ENCODE assay signal across 14 cellular contexts in the genomic region with DNA sequence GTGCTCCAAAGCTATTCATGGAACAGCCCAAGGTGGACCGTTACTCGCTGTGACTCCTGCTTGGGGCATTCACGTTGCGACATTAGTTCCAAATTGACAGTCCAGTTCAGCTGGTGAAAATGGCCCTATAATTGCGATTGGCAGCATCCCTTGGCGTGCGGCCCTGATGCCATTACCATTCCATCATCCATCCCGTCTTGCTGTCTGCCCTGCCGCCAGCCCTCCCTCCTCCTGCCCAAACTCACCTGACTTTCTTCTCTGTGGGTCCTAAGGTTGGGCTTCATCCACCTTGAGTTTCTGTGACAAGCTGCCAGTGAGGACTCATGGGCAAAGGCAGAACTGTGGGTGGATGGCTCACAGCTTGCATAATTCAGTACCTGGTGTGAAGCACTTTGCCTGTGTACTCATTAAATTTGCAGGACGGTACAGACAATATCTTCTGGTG.
DNase-seq lines count a peak whose midpoint lies in the region; ATAC-seq and TF ChIP-seq lines count a peak whose summit lies in the region.
"Had no signal": no experiment of that assay in that cellular context is flagged by ENCODE, and none has a peak within 500 bp of the region (broad histone marks: within the 10 kb centered on the region; RNA-seq: fewer than 3 reads in every experiment).

No MANE protein-coding gene starts in this region.

- intact Hi-C loops in activated CD4-positive, alpha-beta T cell treated with anti-CD3 and anti-CD28 coated beads, Interleukin-2, amount 10 ng/mL, durations not matched to agents 24 days and 14 days (cut with micrococcal nuclease): loop anchor here (2.0 kb wide), 2 partner anchors 16 to 242 kb away; no protein-coding TSS in a partner anchor
- intact Hi-C loops in uterus (cut with DNase I; ENCODE audit: low total_unique reads): no loop called here

- H3K27me3 Mint-ChIP-seq in activated CD4-positive, alpha-beta T cell treated with anti-CD3 and anti-CD28 coated beads, Interleukin-2, amount 10 ng/mL, durations not matched to agents 24 days and 14 days: no peaks in the 10 kb centered on the region
- H3K27me3 Mint-ChIP-seq: stimulated activated naive B cell treated with anti-CD40 and anti-IgM and Interleukin-4, amounts not matched to agents 10 μg/mL and 1 μg/mL and 100 μg/mL, for 72 hours had no signal

- H3K4me3 Mint-ChIP-seq in activated CD4-positive, alpha-beta T cell treated with anti-CD3 and anti-CD28 coated beads, Interleukin-2, amount 10 ng/mL, durations not matched to agents 24 days and 14 days: peak overlapping the region; percentile 63
- H3K4me3 Mint-ChIP-seq: nephron; stimulated activated naive B cell treated with anti-CD40 and anti-IgM and Interleukin-4, amounts not matched to agents 10 μg/mL and 1 μg/mL and 100 μg/mL, for 72 hours had no signal

- peaks cover 44% of the 10 kb centered on the region for H3K36me3 Mint-ChIP-seq in activated CD4-positive, alpha-beta T cell treated with anti-CD3 and anti-CD28 coated beads, Interleukin-2, amount 10 ng/mL, durations not matched to agents 24 days and 14 days (ENCODE audit: low read depth)

- H3K4me3 ChIP-seq in coronary artery (peak overlapping the region; percentile 33), skeletal muscle tissue (ENCODE audit: low read length in 3 of 3) (peak overlapping the region in 2 of 3 donors; percentile 9 to 41), uterus (no peak overlapping the region)

- peak; percentile 70 for DNase-seq in activated effector memory CD4-positive, alpha-beta T cell treated with anti-CD3 and anti-CD28 coated beads, Interleukin-2, amount 50 U/mL, for 16 hours
- DNase-seq in activated effector memory CD4-positive, alpha-beta T cell treated with Interleukin-2 at 50 U/mL for 16 hours: no peak
- DNase-seq in activated CD4-positive, alpha-beta T cell treated with anti-CD3 and anti-CD28 coated beads, Interleukin-2, amount 10 ng/mL, durations not matched to agents 24 days and 14 days: no peak
- no peak for DNase-seq in coronary artery (ENCODE audit: low spot score)
- DNase-seq in GM19240 (ENCODE audit: insufficient read length, low spot score): no peak
- DNase-seq in uterus: no peak
- DNase-seq: immature natural killer cell, NCI-H446, RPMI8226 had no signal

- H3K27me3 ChIP-seq in skeletal muscle tissue (ENCODE audit: control insufficient read depth in 3 of 3, insufficient read depth in 3 of 3, low read length in 3 of 3) (no peaks in the 10 kb centered on the region), uterus (no peaks in the 10 kb centered on the region)

- no peak for TF ChIP-seq CTCF in coronary artery (IDR thresholded peaks at IDR 0.05)
- no peak for TF ChIP-seq CTCF in uterus (IDR thresholded peaks at IDR 0.05)

- H3K4me1 Mint-ChIP-seq in activated CD4-positive, alpha-beta T cell treated with anti-CD3 and anti-CD28 coated beads, Interleukin-2, amount 10 ng/mL, durations not matched to agents 24 days and 14 days: peaks cover 69% of the 10 kb centered on the region

- H3K27ac ChIP-seq in coronary artery: no peak overlapping the region
- no peak overlapping the region for H3K27ac ChIP-seq in skeletal muscle tissue (ENCODE audit: low read depth, low read length)
- no peak overlapping the region for H3K27ac ChIP-seq in uterus
- H3K27ac ChIP-seq: VCaP had no signal

- peak overlapping the region; percentile 89 for H3K27ac Mint-ChIP-seq in activated CD4-positive, alpha-beta T cell treated with anti-CD3 and anti-CD28 coated beads, Interleukin-2, amount 10 ng/mL, durations not matched to agents 24 days and 14 days

- peaks cover 17 to 36% (median 27%) of the 10 kb centered on the region in 3 donors for H3K4me1 ChIP-seq in skeletal muscle tissue (ENCODE audit: control insufficient read depth in 3 of 3, insufficient read depth in 3 of 3, low read length in 3 of 3)
- no peaks in the 10 kb centered on the region for H3K4me1 ChIP-seq in uterus

- ATAC-seq in GM18873 (IDR thresholded peaks at IDR 0.05; ENCODE audit: low FRiP score, unreplicated experiment): no peak

- H3K36me3 ChIP-seq in skeletal muscle tissue (ENCODE audit: control insufficient read depth in 3 of 3, insufficient read depth in 3 of 3, low read length in 3 of 3) (no peaks in the 10 kb centered on the region), uterus (no peaks in the 10 kb centered on the region)

- H3K9me3 Mint-ChIP-seq in activated CD4-positive, alpha-beta T cell treated with anti-CD3 and anti-CD28 coated beads, Interleukin-2, amount 10 ng/mL, durations not matched to agents 24 days and 14 days: peaks cover 12% of the 10 kb centered on the region
- H3K9me3 Mint-ChIP-seq: immature natural killer cell had no signal

- H3K9me3 ChIP-seq in skeletal muscle tissue (ENCODE audit: control insufficient read depth in 3 of 3, low read length in 3 of 3) (no peaks in the 10 kb centered on the region), uterus (no peaks in the 10 kb centered on the region)

- H3K9ac ChIP-seq in skeletal muscle tissue (ENCODE audit: low read depth in 1 of 3, low read length in 3 of 3): peak overlapping the region in 1 of 3 donors; percentile 63

- TF ChIP-seq POLR2A in uterus (IDR thresholded peaks at IDR 0.05): no peak

Comparison
In these comparisons a context has a peak if more than half of its experiments do, and no peak if none do; other contexts are left out.
1. H3K4me3 ChIP-seq: peak in coronary artery (single experiment) and skeletal muscle tissue (2 of 3); none in uterus (0 of 2).